In the genomic region with DNA sequence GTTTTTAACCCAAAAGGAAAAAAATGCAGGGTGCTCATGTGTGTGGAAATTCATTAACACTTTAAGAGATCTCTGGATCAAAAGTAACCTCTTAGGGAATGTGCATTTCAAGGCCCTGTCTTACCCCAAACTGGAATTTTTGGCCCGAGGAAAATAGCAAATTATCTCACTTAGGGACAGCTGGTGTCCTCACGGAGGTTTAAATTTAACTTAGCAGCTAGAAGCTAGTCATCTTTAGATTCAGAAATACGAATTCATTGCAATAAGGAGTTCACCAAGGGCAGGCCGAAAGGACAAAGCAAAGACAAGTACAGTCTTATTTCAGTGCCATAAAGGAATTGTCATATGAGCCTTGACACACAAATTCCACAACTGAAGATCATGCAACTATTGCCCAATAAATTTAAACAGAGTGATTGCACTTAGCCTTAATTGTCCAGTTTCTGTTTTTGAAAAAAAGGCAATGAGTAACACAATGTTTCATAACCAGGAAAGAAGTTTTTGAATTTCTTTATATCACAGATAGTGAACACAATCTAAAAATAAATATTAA, we compare ENCODE assay signal across 9 cellular contexts. TPM values are rescaled to one million over a fixed set of nuclear protein-coding genes. Genes with fewer than 3 reads are reported as not detected.
A peak's percentile ranks its signal among the peaks of the same experiment; 100 is the strongest.
DNase-seq lines count a peak whose midpoint lies in the region; ATAC-seq and TF ChIP-seq lines count a peak whose summit lies in the region.
"Had no signal": no experiment of that assay in that cellular context is flagged by ENCODE, and none has a peak within 500 bp of the region (broad histone marks: within the 10 kb centered on the region; RNA-seq: fewer than 3 reads in every experiment).

No MANE protein-coding gene starts in this region.

- intact Hi-C loops in body of pancreas (cut with DNase I): no loop called here
- intact Hi-C loops in tibial artery (cut with DNase I; ENCODE audit: low total_unique reads): no loop called here

- no peaks in the 10 kb centered on the region for H3K4me1 Mint-ChIP-seq in T-cell
- H3K4me1 Mint-ChIP-seq in effector memory CD8-positive, alpha-beta T cell (ENCODE audit: low read depth in 2 of 2): no peaks in the 10 kb centered on the region
- H3K4me1 Mint-ChIP-seq: stimulated activated naive CD8-positive, alpha-beta T cell treated with anti-CD3 and anti-CD28 coated beads, Interleukin-15, amount 100 ng/mL, for 72 hours had no signal

- H3K4me3 ChIP-seq in body of pancreas (no peak overlapping the region), tibial artery (no peak overlapping the region), coronary artery (no peak overlapping the region)

- no peak overlapping the region for H3K4me3 Mint-ChIP-seq in T-cell
- H3K4me3 Mint-ChIP-seq in effector memory CD8-positive, alpha-beta T cell: no peak overlapping the region
- H3K4me3 Mint-ChIP-seq: stimulated activated naive CD8-positive, alpha-beta T cell treated with anti-CD3 and anti-CD28 coated beads, Interleukin-15, amount 100 ng/mL, for 72 hours had no signal

- H3K27me3 ChIP-seq in body of pancreas (no peaks in the 10 kb centered on the region), tibial artery (no peaks in the 10 kb centered on the region)

- H3K36me3 ChIP-seq in body of pancreas (replicated peaks in 1 of 2; ENCODE audit: insufficient read depth in 1 of 2, low read depth in 2 of 2) (no peaks in the 10 kb centered on the region), tibial artery (no peaks in the 10 kb centered on the region)

- 71 to 76% methylated on average over 4 of the region's 4 CpGs for WGBS in body of pancreas, 2 donors

- H3K27ac Mint-ChIP-seq in T-cell: no peak overlapping the region
- H3K27ac Mint-ChIP-seq in effector memory CD8-positive, alpha-beta T cell: no peak overlapping the region

- H3K36me3 Mint-ChIP-seq in T-cell: no peaks in the 10 kb centered on the region
- H3K36me3 Mint-ChIP-seq in effector memory CD8-positive, alpha-beta T cell (ENCODE audit: insufficient read depth): no peaks in the 10 kb centered on the region

- H3K9me3 ChIP-seq in body of pancreas: no peaks in the 10 kb centered on the region
- H3K9me3 ChIP-seq in tibial artery: no peaks in the 10 kb centered on the region

- no peaks in the 10 kb centered on the region for H3K27me3 Mint-ChIP-seq in T-cell
- H3K27me3 Mint-ChIP-seq in effector memory CD8-positive, alpha-beta T cell: no peaks in the 10 kb centered on the region
- H3K27me3 Mint-ChIP-seq: stimulated activated naive CD8-positive, alpha-beta T cell treated with anti-CD3 and anti-CD28 coated beads, Interleukin-15, amount 100 ng/mL, for 72 hours had no signal

- peaks cover 4 to 18% (median 9%) of the 10 kb centered on the region in 3 donors for H3K9me3 Mint-ChIP-seq in T-cell
- H3K9me3 Mint-ChIP-seq in effector memory CD8-positive, alpha-beta T cell: peaks cover 1 to 7% of the 10 kb centered on the region in 2 donors

- H3K27ac ChIP-seq in body of pancreas (no peak overlapping the region), tibial artery (peak overlapping the region; percentile 20 to 26), coronary artery (peak overlapping the region in 1 of 2 donors; percentile 26)

- TF ChIP-seq CTCF in body of pancreas (IDR thresholded peaks at IDR 0.05) (no peak), tibial artery (IDR thresholded peaks at IDR 0.05) (no peak), coronary artery (IDR thresholded peaks at IDR 0.05) (no peak)

- peak; percentile 62 for ATAC-seq in body of pancreas
- no peak for ATAC-seq in T-cell (replicated peaks in 1 of 4)
- ATAC-seq in effector memory CD8-positive, alpha-beta T cell (replicated peaks): no peak
- ATAC-seq: stimulated activated naive CD8-positive, alpha-beta T cell treated with anti-CD3 and anti-CD28 coated beads, Interleukin-15, amount 100 ng/mL, for 72 hours had no signal

- CTCF ChIA-PET in T-cell (lab: Charles Lee): no interaction called here

- DNase-seq in HS-27A (ENCODE audit: low read depth): peak; percentile 66
- DNase-seq in body of pancreas: no peak
- DNase-seq in iris pigment epithelial cell (ENCODE audit: low read depth): peak; percentile 91
- DNase-seq in tibial artery: no peak
- DNase-seq in T-cell: no peak
- DNase-seq in effector memory CD8-positive, alpha-beta T cell: no peak
- DNase-seq in HUDEP-2 (lab: John Stamatoyannopoulos, UW; ENCODE audit: unreplicated experiment in 76 of 76): no peak
- no peak for DNase-seq in coronary artery (ENCODE audit: low spot score)
- DNase-seq: stimulated activated naive CD8-positive, alpha-beta T cell treated with anti-CD3 and anti-CD28 coated beads, Interleukin-15, amount 100 ng/mL, for 72 hours had no signal

- POLR2A ChIA-PET in T-cell (lab: Charles Lee): no interaction called here

- H3K4me1 ChIP-seq in body of pancreas: no peaks in the 10 kb centered on the region
- H3K4me1 ChIP-seq in tibial artery: peaks cover 0 to 15% (median 0%) of the 10 kb centered on the region in 4 donors

- TF ChIP-seq POLR2A in body of pancreas (IDR thresholded peaks at IDR 0.05): no peak

RNA-seq across cellular contexts. Expression of a gene that starts 22.4 kb away (rescaled TPM):
- total RNA-seq in body of pancreas (1 to 10 TPM; 3.0 to 3.4 TPM), T-cell (1 to 10 TPM in 1 of 5 donors, under 1 TPM in 4; 0.10 to 1.2 (median 0.23) TPM)

Comparison
In these comparisons a context has a peak if more than half of its experiments do, and no peak if none do; other contexts are left out.
1. DNase-seq: peak in HS-27A (single experiment) and iris pigment epithelial cell (single experiment); none in body of pancreas (0 of 4), tibial artery (0 of 2), T-cell (0 of 34), effector memory CD8-positive, alpha-beta T cell (0 of 3), HUDEP-2 (0 of 76) and coronary artery (single experiment).
2. H3K27ac ChIP-seq: peak in tibial artery (2 of 2); none in body of pancreas (0 of 4).